In genomic region chr12:57533108-57533507, GRCh38 we compare ENCODE assay signal across 14 cellular contexts. TPM values are rescaled to one million over a fixed set of nuclear protein-coding genes. Genes with fewer than 3 reads are reported as not detected.
DNase-seq lines count a peak whose midpoint lies in the region; ATAC-seq and TF ChIP-seq lines count a peak whose summit lies in the region.
"Had no signal": no experiment of that assay in that cellular context is flagged by ENCODE, and none has a peak within 500 bp of the region (broad histone marks: within the 10 kb centered on the region; RNA-seq: fewer than 3 reads in every experiment).

No MANE protein-coding gene starts in this region.

- peak overlapping the region; percentile 32 for H3K27ac Mint-ChIP-seq in Calu3 (ENCODE audit: unreplicated experiment)
- H3K27ac Mint-ChIP-seq in glutamatergic neuron (ENCODE audit: unreplicated experiment) = peak overlapping the region; percentile 87
- H3K27ac Mint-ChIP-seq in stimulated activated effector memory CD8-positive, alpha-beta T cell treated with anti-CD3 and anti-CD28 coated beads, Interleukin-12 subunit alpha, Interleukin-12 subunit beta, amount 100 ng/mL, for 72 hours = peak overlapping the region; percentile 78

- BruUV-seq in Calu3 (replicated peaks; lab: Mats Ljungman, UMichigan) = no TSS peak

- DNase-seq in Calu3 (no peak), NCI-H2171 (lab: John Stamatoyannopoulos, UW) (peak; percentile 88), glutamatergic neuron (no peak), GM03348 (ENCODE audit: low spot score) (no peak)
- DNase-seq in stimulated activated effector memory CD8-positive, alpha-beta T cell treated with anti-CD3 and anti-CD28 coated beads, Interleukin-12 subunit alpha, Interleukin-12 subunit beta, amount 100 ng/mL, for 72 hours (ENCODE audit: low spot score in 2 of 2) = no peak
- DNase-seq: BE2C; CD4-positive, alpha-beta memory T cell; DMS53; GF-D8; GM23248; H7 had no signal

- no peak for ATAC-seq in stimulated activated effector memory CD8-positive, alpha-beta T cell treated with anti-CD3 and anti-CD28 coated beads, Interleukin-12 subunit alpha, Interleukin-12 subunit beta, amount 100 ng/mL, for 72 hours
- ATAC-seq in HG02884 (IDR thresholded peaks at IDR 0.05; ENCODE audit: unreplicated experiment) = no peak
- ATAC-seq: A549, HepG2 had no signal

- H3K36me3 Mint-ChIP-seq in Calu3 (ENCODE audit: insufficient read depth, unreplicated experiment) (peaks cover 78% of the 10 kb centered on the region), glutamatergic neuron (ENCODE audit: unreplicated experiment) (peaks cover 11% of the 10 kb centered on the region)
- peaks cover 91% of the 10 kb centered on the region for H3K36me3 Mint-ChIP-seq in stimulated activated effector memory CD8-positive, alpha-beta T cell treated with anti-CD3 and anti-CD28 coated beads, Interleukin-12 subunit alpha, Interleukin-12 subunit beta, amount 100 ng/mL, for 72 hours

- H3K9me3 Mint-ChIP-seq in Calu3 (ENCODE audit: low read depth, unreplicated experiment) (no peaks in the 10 kb centered on the region), glutamatergic neuron (ENCODE audit: unreplicated experiment) (peaks cover 13% of the 10 kb centered on the region)
- H3K9me3 Mint-ChIP-seq in stimulated activated effector memory CD8-positive, alpha-beta T cell treated with anti-CD3 and anti-CD28 coated beads, Interleukin-12 subunit alpha, Interleukin-12 subunit beta, amount 100 ng/mL, for 72 hours = no peaks in the 10 kb centered on the region
- H3K9me3 Mint-ChIP-seq: CD4-positive, alpha-beta memory T cell had no signal

- TF ChIP-seq CTCF in Calu3 (IDR thresholded peaks at IDR 0.05; ENCODE audit: unreplicated experiment) (no peak), glutamatergic neuron (IDR thresholded peaks at IDR 0.05; ENCODE audit: partially characterized antibody, unreplicated experiment) (no peak)

- H3K4me1 Mint-ChIP-seq in Calu3 (ENCODE audit: low read depth, unreplicated experiment) = no peaks in the 10 kb centered on the region
- H3K4me1 Mint-ChIP-seq in glutamatergic neuron (ENCODE audit: low read depth, unreplicated experiment) = peaks cover 30% of the 10 kb centered on the region
- H3K4me1 Mint-ChIP-seq in stimulated activated effector memory CD8-positive, alpha-beta T cell treated with anti-CD3 and anti-CD28 coated beads, Interleukin-12 subunit alpha, Interleukin-12 subunit beta, amount 100 ng/mL, for 72 hours = no peaks in the 10 kb centered on the region

- H3K27me3 Mint-ChIP-seq in Calu3 (ENCODE audit: unreplicated experiment) (no peaks in the 10 kb centered on the region), glutamatergic neuron (ENCODE audit: unreplicated experiment) (peaks cover 6% of the 10 kb centered on the region)
- H3K27me3 Mint-ChIP-seq: CD4-positive, alpha-beta memory T cell had no signal

- CTCF ChIA-PET in Calu3 (lab: Charles Lee) = no interaction called here

- intact Hi-C loops in Calu3 (cut with micrococcal nuclease; ENCODE audit: unreplicated experiment) = no loop called here

- no peak overlapping the region for H3K4me3 Mint-ChIP-seq in Calu3 (ENCODE audit: low read depth, unreplicated experiment)
- H3K4me3 Mint-ChIP-seq in glutamatergic neuron (ENCODE audit: unreplicated experiment) = peak overlapping the region; percentile 52
- no peak overlapping the region for H3K4me3 Mint-ChIP-seq in stimulated activated effector memory CD8-positive, alpha-beta T cell treated with anti-CD3 and anti-CD28 coated beads, Interleukin-12 subunit alpha, Interleukin-12 subunit beta, amount 100 ng/mL, for 72 hours
- H3K4me3 Mint-ChIP-seq: CD4-positive, alpha-beta memory T cell had no signal

RNA-seq across cellular contexts. Expression of gene MBD6, which starts 10.5 kb away (rescaled TPM):
- total RNA-seq in Calu3 (2022) = 119 and 127 TPM in 2 replicates
- total RNA-seq in glutamatergic neuron (ENCODE audit: unreplicated experiment) = 108 TPM

RNA-seq across cellular contexts. Expression of gene DDIT3, which starts 12.8 kb away (rescaled TPM):
- total RNA-seq in Calu3 (2022) (70.2 and 80.5 TPM in 2 replicates), glutamatergic neuron (ENCODE audit: unreplicated experiment) (70.9 TPM)

RNA-seq across cellular contexts. Expression of gene DCTN2, which starts 13.9 kb away (rescaled TPM):
- 121 and 131 TPM in 2 replicates for total RNA-seq in Calu3 (2022)
- 484 TPM for total RNA-seq in glutamatergic neuron (ENCODE audit: unreplicated experiment)

RNA-seq across cellular contexts. Expression of gene KIF5A, which starts 16.7 kb away (rescaled TPM):
- total RNA-seq in Calu3 (2022) (0.10 TPM in 1 of 2 replicates, not detected in the other), glutamatergic neuron (ENCODE audit: unreplicated experiment) (314 TPM)

RNA-seq across cellular contexts. Expression of gene MARS1, which starts 45.2 kb away (rescaled TPM):
- total RNA-seq in Calu3 (2022) = 358 and 369 TPM in 2 replicates
- total RNA-seq in glutamatergic neuron (ENCODE audit: unreplicated experiment) = 870 TPM

Comparison
In these comparisons a context has a peak if more than half of its experiments do, and no peak if none do; other contexts are left out.
1. H3K27ac Mint-ChIP-seq: peak in every context shown above with its lines; median percentile 87 in glutamatergic neuron; 78 in stimulated activated effector memory CD8-positive, alpha-beta T cell treated with anti-CD3 and anti-CD28 coated beads, Interleukin-12 subunit alpha, Interleukin-12 subunit beta, amount 100 ng/mL, for 72 hours; 32 in Calu3.